ENCODE assay signal across 18 cellular contexts in the genomic region with DNA sequence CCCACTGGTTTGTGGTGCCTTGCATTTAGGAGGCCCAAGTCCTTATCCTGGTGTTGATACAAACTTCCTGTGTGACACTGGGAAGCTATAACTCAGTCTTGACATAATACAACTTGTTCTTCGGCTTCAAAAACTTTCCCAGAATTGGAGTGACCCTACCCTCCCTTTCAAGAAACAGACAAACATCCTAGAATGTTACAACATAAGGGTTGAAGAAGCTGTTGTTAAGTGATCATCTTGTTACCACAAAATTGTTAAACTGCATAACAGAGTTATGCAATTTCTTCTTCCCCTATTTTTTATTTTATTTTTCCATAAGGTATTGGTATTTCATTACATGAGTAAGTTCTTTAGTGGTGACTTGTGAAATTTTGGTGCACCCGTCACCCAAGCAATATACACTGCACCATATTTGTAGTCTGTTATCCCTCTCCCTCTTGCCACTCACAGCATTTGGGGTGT. TPM values are rescaled to one million over a fixed set of nuclear protein-coding genes. Genes with fewer than 3 reads are reported as not detected.
DNase-seq lines count a peak whose midpoint lies in the region; ATAC-seq and TF ChIP-seq lines count a peak whose summit lies in the region.
"Had no signal": no experiment of that assay in that cellular context is flagged by ENCODE, and none has a peak within 500 bp of the region (broad histone marks: within the 10 kb centered on the region; RNA-seq: fewer than 3 reads in every experiment).

No MANE protein-coding gene starts in this region.

- DNase-seq in Right ventricle myocardium inferior (ENCODE audit: missing footprints) (no peak), cardiac septum (ENCODE audit: low spot score) (no peak), body of pancreas (peak in 1 of 4 donors; percentile 25), lower lobe of right lung (no peak), upper lobe of left lung (no peak), activated gamma-delta T cell treated with Interleukin-2 at 50 U/mL for 16 hours (no peak), hypothalamus (lab: John Stamatoyannopoulos, UW) (no peak)
- no peak for DNase-seq in T-helper 2 cell treated with Interferon-gamma antibody and Interleukin-4, amounts not matched to agents 5 μg/mL and 100 μg/mL, for 36 hours (ENCODE audit: low spot score)
- DNase-seq: activated CD4-positive, alpha-beta T cell treated with anti-CD3 and anti-CD28 coated beads, Interleukin-2, amount 10 ng/mL, durations not matched to agents 24 days and 14 days; activated T-cell treated with anti-CD3 and anti-CD28 coated beads, Interleukin-2, amount 50 U/mL, for 24 hours; amniotic stem cell; foreskin keratinocyte; naive thymus-derived CD8-positive, alpha-beta T cell; NCI-H1048; NCI-H226; PC-9; testis had no signal

- H3K4me1 Mint-ChIP-seq in T-helper 2 cell treated with Interferon-gamma antibody and Interleukin-4, amounts not matched to agents 5 μg/mL and 100 μg/mL, for 36 hours (ENCODE audit: low read depth): no peaks in the 10 kb centered on the region
- H3K4me1 Mint-ChIP-seq: activated CD4-positive, alpha-beta T cell treated with anti-CD3 and anti-CD28 coated beads, Interleukin-2, amount 10 ng/mL, durations not matched to agents 24 days and 14 days had no signal

- peaks cover 26% of the 10 kb centered on the region for H3K27me3 Mint-ChIP-seq in T-helper 2 cell treated with Interferon-gamma antibody and Interleukin-4, amounts not matched to agents 5 μg/mL and 100 μg/mL, for 36 hours (ENCODE audit: low read depth)

- no peak overlapping the region for H3K27ac Mint-ChIP-seq in T-helper 2 cell treated with Interferon-gamma antibody and Interleukin-4, amounts not matched to agents 5 μg/mL and 100 μg/mL, for 36 hours
- H3K27ac Mint-ChIP-seq: activated CD4-positive, alpha-beta T cell treated with anti-CD3 and anti-CD28 coated beads, Interleukin-2, amount 10 ng/mL, durations not matched to agents 24 days and 14 days; activated T-cell treated with anti-CD3 and anti-CD28 coated beads, Interleukin-2, amount 50 U/mL, for 24 hours; naive thymus-derived CD8-positive, alpha-beta T cell; T-helper 1 cell treated with Interleukin-12 subunit alpha and Interleukin-12 subunit beta and Interleukin-4 antibody, amounts not matched to agents 30 μg/mL and 1 μg/mL, for 36 hours had no signal

- H3K4me1 ChIP-seq in body of pancreas: no peaks in the 10 kb centered on the region
- H3K4me1 ChIP-seq in lower lobe of right lung: peaks cover 47% of the 10 kb centered on the region
- H3K4me1 ChIP-seq in upper lobe of left lung: peaks cover 7 to 30% (median 29%) of the 10 kb centered on the region in 4 donors
- H3K4me1 ChIP-seq: foreskin keratinocyte, testis had no signal

- H3K9me3 Mint-ChIP-seq in T-helper 2 cell treated with Interferon-gamma antibody and Interleukin-4, amounts not matched to agents 5 μg/mL and 100 μg/mL, for 36 hours: no peaks in the 10 kb centered on the region
- H3K9me3 Mint-ChIP-seq: activated CD4-positive, alpha-beta T cell treated with anti-CD3 and anti-CD28 coated beads, Interleukin-2, amount 10 ng/mL, durations not matched to agents 24 days and 14 days; activated T-cell treated with anti-CD3 and anti-CD28 coated beads, Interleukin-2, amount 50 U/mL, for 24 hours; T-helper 1 cell treated with Interleukin-12 subunit alpha and Interleukin-12 subunit beta and Interleukin-4 antibody, amounts not matched to agents 30 μg/mL and 1 μg/mL, for 36 hours had no signal

- TF ChIP-seq POLR2A in body of pancreas (IDR thresholded peaks at IDR 0.05) (no peak), upper lobe of left lung (IDR thresholded peaks at IDR 0.05) (peak in 1 of 4 donors; percentile 41)

- TF ChIP-seq EP300 in upper lobe of left lung (IDR thresholded peaks at IDR 0.05): peak; percentile 64 to 96 (median 95)

- TF ChIP-seq CTCF in body of pancreas (IDR thresholded peaks at IDR 0.05): no peak
- no peak for TF ChIP-seq CTCF in lower lobe of right lung (IDR thresholded peaks at IDR 0.05)
- TF ChIP-seq CTCF in upper lobe of left lung (IDR thresholded peaks at IDR 0.05): no peak

- H3K4me3 Mint-ChIP-seq in T-helper 2 cell treated with Interferon-gamma antibody and Interleukin-4, amounts not matched to agents 5 μg/mL and 100 μg/mL, for 36 hours: no peak overlapping the region
- H3K4me3 Mint-ChIP-seq: activated CD4-positive, alpha-beta T cell treated with anti-CD3 and anti-CD28 coated beads, Interleukin-2, amount 10 ng/mL, durations not matched to agents 24 days and 14 days; activated T-cell treated with anti-CD3 and anti-CD28 coated beads, Interleukin-2, amount 50 U/mL, for 24 hours; naive thymus-derived CD8-positive, alpha-beta T cell; T-helper 1 cell treated with Interleukin-12 subunit alpha and Interleukin-12 subunit beta and Interleukin-4 antibody, amounts not matched to agents 30 μg/mL and 1 μg/mL, for 36 hours had no signal

- H3K9me3 ChIP-seq in body of pancreas (no peaks in the 10 kb centered on the region), lower lobe of right lung (no peaks in the 10 kb centered on the region), upper lobe of left lung (no peaks in the 10 kb centered on the region)
- H3K9me3 ChIP-seq: testis had no signal

- intact Hi-C loops in Right ventricle myocardium inferior (cut with DNase I) (no loop called here), cardiac septum (cut with DNase I) (loop anchor here (2.0 kb wide), 1 partner anchor 21 kb away; the partner anchor contains the start of gene TLR4), body of pancreas (cut with DNase I) (no loop called here), lower lobe of right lung (cut with DNase I) (no loop called here)

- ATAC-seq in Right ventricle myocardium inferior: peak; percentile 55
- peak; percentile 40 for ATAC-seq in body of pancreas
- peak; percentile 75 to 79 for ATAC-seq in lower lobe of right lung
- peak; percentile 41 to 78 for ATAC-seq in upper lobe of left lung (ENCODE audit: low FRiP score in 2 of 2)
- ATAC-seq: foreskin keratinocyte; naive thymus-derived CD8-positive, alpha-beta T cell had no signal

- H3K27me3 ChIP-seq in body of pancreas (no peaks in the 10 kb centered on the region), lower lobe of right lung (ENCODE audit: low read depth) (no peaks in the 10 kb centered on the region), upper lobe of left lung (no peaks in the 10 kb centered on the region)
- H3K27me3 ChIP-seq: foreskin keratinocyte, testis had no signal

- H3K4me3 ChIP-seq in body of pancreas (no peak overlapping the region), lower lobe of right lung (no peak overlapping the region), upper lobe of left lung (no peak overlapping the region)
- H3K4me3 ChIP-seq: PC-9, testis had no signal

- H3K36me3 ChIP-seq in body of pancreas (replicated peaks in 1 of 2; ENCODE audit: insufficient read depth in 1 of 2, low read depth in 2 of 2): no peaks in the 10 kb centered on the region
- H3K36me3 ChIP-seq in lower lobe of right lung: no peaks in the 10 kb centered on the region
- no peaks in the 10 kb centered on the region for H3K36me3 ChIP-seq in upper lobe of left lung

- WGBS in body of pancreas, 2 donors: 38 to 59% methylated on average over 2 of the region's 2 CpGs
- 35 to 51% methylated on average over 2 of the region's 2 CpGs for WGBS in upper lobe of left lung, 2 donors

- H3K27ac ChIP-seq in body of pancreas (peak overlapping the region in 2 of 4 donors; percentile 21 to 52), lower lobe of right lung (peak overlapping the region; percentile 67), upper lobe of left lung (peak overlapping the region; percentile 68 to 78 (median 71))
- H3K27ac ChIP-seq: foreskin keratinocyte, PC-9, testis had no signal

- no peaks in the 10 kb centered on the region for H3K36me3 Mint-ChIP-seq in T-helper 2 cell treated with Interferon-gamma antibody and Interleukin-4, amounts not matched to agents 5 μg/mL and 100 μg/mL, for 36 hours (ENCODE audit: low read depth)
- H3K36me3 Mint-ChIP-seq: naive thymus-derived CD8-positive, alpha-beta T cell had no signal

RNA-seq across cellular contexts. Expression of gene TLR4, which starts 21.3 kb away (rescaled TPM):
- total RNA-seq in Right ventricle myocardium inferior (16.8 TPM), cardiac septum (7.5 TPM), body of pancreas (1 to 10 TPM; 5.2 to 7.6 TPM), lower lobe of right lung (70.1 TPM), upper lobe of left lung (10 to 100 TPM; 34.2 to 57.0 (median 44.0) TPM)
- total RNA-seq: activated CD4-positive, alpha-beta T cell treated with anti-CD3 and anti-CD28 coated beads, Interleukin-2, amount 10 ng/mL, durations not matched to agents 24 days and 14 days; foreskin keratinocyte had no signal
